ENCODE assay signal across 1 cellular context in genomic region chr10:73591578-73591902, GRCh38.
TF ChIP-seq lines count a peak whose summit lies in the region.

No MANE protein-coding gene starts in this region.

TF ChIP-seq in GM12878, 131 proteins besides CTCF, POLR2A, EP300 and RAD21 (continued from another document):
- TF ChIP-seq SKIL (IDR thresholded peaks at IDR 0.05; ENCODE audit: low read depth, poor library complexity, severe bottlenecking): no peak
- TF ChIP-seq NKRF (conservative IDR thresholded peaks at IDR 0.05): no peak
- no peak for TF ChIP-seq SIN3A (IDR thresholded peaks at IDR 0.05; ENCODE audit: low read depth, low read length)
- TF ChIP-seq ZBTB11 (CRISPR knock-in tag; IDR thresholded peaks at IDR 0.05): no peak
- no peak for TF ChIP-seq MYB (IDR thresholded peaks at IDR 0.05; ENCODE audit: borderline replicate concordance, low read depth, low read length)
- no peak for TF ChIP-seq ZNF217 (IDR thresholded peaks at IDR 0.05)
- TF ChIP-seq SUPT20H (IDR thresholded peaks at IDR 0.05; ENCODE audit: borderline replicate concordance, control insufficient read depth, low read depth, low read length): no peak
- TF ChIP-seq RCOR1 (conservative IDR thresholded peaks at IDR 0.05; ENCODE audit: low read depth, low read length): no peak
- TF ChIP-seq ATF2 (IDR thresholded peaks at IDR 0.05; ENCODE audit: low read length): no peak
- no peak for TF ChIP-seq BACH1 (IDR thresholded peaks at IDR 0.05; ENCODE audit: borderline replicate concordance)
- no peak for TF ChIP-seq ZSCAN29 (IDR thresholded peaks at IDR 0.05)
- no peak for TF ChIP-seq STAT3 (IDR thresholded peaks at IDR 0.05; ENCODE audit: low read depth, low read length)
- TF ChIP-seq PAX5 (IDR thresholded peaks at IDR 0.05; ENCODE audit: borderline replicate concordance, low read depth, low read length): no peak
- TF ChIP-seq HDAC6 (IDR thresholded peaks at IDR 0.05; ENCODE audit: unreplicated experiment): no peak
- no peak for TF ChIP-seq ETV6 (conservative IDR thresholded peaks at IDR 0.05 in 1 of 2, IDR thresholded peaks at IDR 0.05 in 1 of 2; ENCODE audit: borderline replicate concordance in 1 of 2, low read depth in 1 of 2)
- no peak for TF ChIP-seq SUZ12 (IDR thresholded peaks at IDR 0.05; ENCODE audit: unreplicated experiment)
- TF ChIP-seq FOXK2 (IDR thresholded peaks at IDR 0.05): no peak
